In the genomic region with DNA sequence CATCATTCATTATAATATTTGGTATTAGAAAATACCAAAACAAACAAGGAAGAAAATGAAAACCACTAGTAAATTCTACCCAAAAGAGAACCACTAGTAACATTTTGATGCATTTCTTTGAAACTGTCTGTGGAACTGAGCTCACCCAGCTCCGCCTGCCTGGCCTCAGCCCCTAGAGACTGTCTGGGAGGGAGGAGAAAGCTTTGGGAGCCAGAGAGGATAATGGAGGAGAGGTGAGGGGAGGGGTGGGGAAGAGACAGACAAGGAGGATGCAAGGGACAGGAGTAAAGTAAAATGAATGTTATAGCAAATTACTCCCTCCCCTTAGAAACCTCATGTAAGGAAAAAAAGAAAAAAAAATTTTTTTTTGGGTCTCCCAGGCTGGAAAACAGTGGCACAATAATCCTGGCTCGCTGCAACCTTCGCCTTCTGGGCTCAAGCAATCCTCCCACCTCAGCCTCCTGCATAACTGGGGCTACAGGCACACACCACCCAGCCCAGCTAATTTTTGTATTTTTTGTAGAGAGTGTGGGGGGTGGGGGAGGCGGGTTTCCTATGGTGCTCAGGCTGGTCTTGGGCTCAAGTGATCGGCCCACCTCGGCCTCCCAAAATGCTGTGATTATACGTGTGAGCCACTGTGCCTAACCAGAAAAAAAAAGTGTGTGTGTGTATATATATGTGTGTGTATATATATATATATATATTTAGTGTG, we compare ENCODE assay signal across 17 cellular contexts. TPM values are rescaled to one million over a fixed set of nuclear protein-coding genes. Genes with fewer than 3 reads are reported as not detected.
DNase-seq lines count a peak whose midpoint lies in the region; ATAC-seq and TF ChIP-seq lines count a peak whose summit lies in the region.
"Had no signal": no experiment of that assay in that cellular context is flagged by ENCODE, and none has a peak within 500 bp of the region (broad histone marks: within the 10 kb centered on the region; RNA-seq: fewer than 3 reads in every experiment).

No MANE protein-coding gene starts in this region.

- in situ Hi-C loops in gastrocnemius medialis (cut with MboI; ENCODE audit: low sequenced_read_pairs in 4 of 4) = no loop called here

- H3K4me3 ChIP-seq in ACC112 (ENCODE audit: low read depth, low read length) = no peak overlapping the region
- H3K4me3 ChIP-seq in RWPE2 (ENCODE audit: severe bottlenecking) = no peak overlapping the region
- H3K4me3 ChIP-seq in fibroblast of the aortic adventitia (ENCODE audit: low read depth, low read length) = no peak overlapping the region
- no peak overlapping the region for H3K4me3 ChIP-seq in gastrocnemius medialis
- H3K4me3 ChIP-seq: colonic mucosa, ovary had no signal

- ATAC-seq in RWPE2 (ENCODE audit: low read depth) = no peak
- no peak for ATAC-seq in gastrocnemius medialis
- no peak for ATAC-seq in GM21786 (IDR thresholded peaks at IDR 0.05; ENCODE audit: unreplicated experiment)
- ATAC-seq: activated T-cell treated with anti-CD3 and anti-CD28 coated beads, Interleukin-2, amount 50 U/mL, for 72 hours; CD8-positive, alpha-beta T cell; stimulated activated memory B cell treated with anti-CD40 and anti-IgM and Interleukin-4, amounts not matched to agents 10 μg/mL and 1 μg/mL and 100 μg/mL, for 72 hours had no signal

- H3K9me3 ChIP-seq in RWPE2 (ENCODE audit: severe bottlenecking) = no peaks in the 10 kb centered on the region
- no peaks in the 10 kb centered on the region for H3K9me3 ChIP-seq in gastrocnemius medialis
- H3K9me3 ChIP-seq: colonic mucosa, ovary had no signal

- no peak for TF ChIP-seq CTCF in RWPE2 (IDR thresholded peaks at IDR 0.05; ENCODE audit: poor library complexity, severe bottlenecking)
- TF ChIP-seq CTCF in fibroblast of the aortic adventitia (IDR thresholded peaks at IDR 0.05; ENCODE audit: insufficient read depth, low read length) = no peak
- TF ChIP-seq CTCF in gastrocnemius medialis (IDR thresholded peaks at IDR 0.05 in 4 of 5, conservative IDR thresholded peaks at IDR 0.05 in 1 of 5) = no peak

- no peak overlapping the region for H2AFZ ChIP-seq in ACC112 (ENCODE audit: low read length, unreplicated experiment)

- peaks cover 66% of the 10 kb centered on the region for H3K4me1 ChIP-seq in ACC112 (ENCODE audit: control insufficient read depth, insufficient read depth, low read length, unreplicated experiment)
- peaks cover 16% of the 10 kb centered on the region for H3K4me1 ChIP-seq in RWPE2 (ENCODE audit: insufficient read depth, poor library complexity, severe bottlenecking)
- peaks cover 0 to 3% of the 10 kb centered on the region in 2 donors for H3K4me1 ChIP-seq in gastrocnemius medialis
- H3K4me1 ChIP-seq: colonic mucosa had no signal

- intact Hi-C loops in gastrocnemius medialis (cut with DNase I; ENCODE audit: low total_unique reads) = no loop called here

- DNase-seq in RWPE2 (ENCODE audit: low spot score) (no peak), fibroblast of the aortic adventitia (ENCODE audit: low read depth) (peak; percentile 34), gastrocnemius medialis (no peak), DMS153 treated with DMSO at 0.1 percent for 48 hours (lab: John Stamatoyannopoulos, UW; ENCODE audit: unreplicated experiment) (no peak), activated gamma-delta T cell treated with Interleukin-2 at 50 U/mL for 16 hours (no peak), SW 1271 (lab: John Stamatoyannopoulos, UW) (no peak)
- DNase-seq: activated CD4-positive, alpha-beta memory T cell treated with anti-CD3 and anti-CD28 coated beads, Interleukin-2, amount 10 ng/mL, durations not matched to agents 7 days and 5 days; activated T-cell treated with anti-CD3 and anti-CD28 coated beads, Interleukin-2, amount 50 U/mL, for 72 hours; amniotic stem cell; CD8-positive, alpha-beta T cell; colonic mucosa; NCI-H2029 treated with DMSO at 0.1 percent for 48 hours; NCI-H510A; ovary had no signal

- H3K79me2 ChIP-seq in ACC112 (ENCODE audit: control insufficient read depth, insufficient read depth, low read length, unreplicated experiment) = peaks cover 14% of the 10 kb centered on the region

- H3K27me3 ChIP-seq in ACC112 (ENCODE audit: insufficient read depth, low read length) = no peaks in the 10 kb centered on the region
- H3K27me3 ChIP-seq in RWPE2 (ENCODE audit: insufficient read depth, poor library complexity, severe bottlenecking) = no peaks in the 10 kb centered on the region
- H3K27me3 ChIP-seq in gastrocnemius medialis = peaks cover 0 to 11% (median 6%) of the 10 kb centered on the region in 3 donors
- H3K27me3 ChIP-seq: colonic mucosa, ovary had no signal

- H3K27ac ChIP-seq in ACC112 (ENCODE audit: low read depth, low read length) (peak overlapping the region; percentile 100), RWPE2 (ENCODE audit: poor library complexity, severe bottlenecking) (peak overlapping the region; percentile 97), gastrocnemius medialis (peak overlapping the region; percentile 45 to 87 (median 82))

- TF ChIP-seq POLR2A in gastrocnemius medialis (IDR thresholded peaks at IDR 0.05) = no peak

- peaks cover 1% of the 10 kb centered on the region; the same call in 1 of the 2 replicates for H3K36me3 ChIP-seq in ACC112 (ENCODE audit: insufficient read depth, low read length)
- no peaks in the 10 kb centered on the region for H3K36me3 ChIP-seq in RWPE2 (ENCODE audit: low read depth)
- no peaks in the 10 kb centered on the region for H3K36me3 ChIP-seq in gastrocnemius medialis
- H3K36me3 ChIP-seq: colonic mucosa, ovary had no signal

RNA-seq across cellular contexts. Expression of a gene that starts 3.2 kb away (rescaled TPM):
- total RNA-seq in fibroblast of the aortic adventitia (ENCODE audit: low replicate concordance) = 9.7 and 11.1 TPM in 2 replicates
- total RNA-seq in gastrocnemius medialis = 1 to 10 TPM in 2 of 4 donors, under 1 TPM in 2; 0.44 to 3.1 (median 1.8) TPM
- total RNA-seq: activated CD4-positive, alpha-beta memory T cell treated with anti-CD3 and anti-CD28 coated beads, Interleukin-2, amount 10 ng/mL, durations not matched to agents 7 days and 5 days; CD8-positive, alpha-beta T cell had no signal

RNA-seq across cellular contexts. Expression of a gene that starts 16.6 kb away (rescaled TPM):
- total RNA-seq in fibroblast of the aortic adventitia (ENCODE audit: low replicate concordance) = 26.4 and 48.3 TPM in 2 replicates
- 10 to 100 TPM; 11.9 to 21.7 (median 19.8) TPM for total RNA-seq in gastrocnemius medialis

RNA-seq across cellular contexts. Expression of a gene that starts 28.1 kb away (rescaled TPM):
- 7.6 and 16.9 TPM in 2 replicates for total RNA-seq in fibroblast of the aortic adventitia (ENCODE audit: low replicate concordance)
- total RNA-seq in gastrocnemius medialis = 10 to 100 TPM in 3 of 4 donors, 1 to 10 TPM in 1; 6.6 to 23.1 (median 12.1) TPM

RNA-seq across cellular contexts. Expression of a gene that starts 28.4 kb away (rescaled TPM):
- total RNA-seq in fibroblast of the aortic adventitia (ENCODE audit: low replicate concordance) (84.6 and 165 TPM in 2 replicates), gastrocnemius medialis (10 to 100 TPM; 46.5 to 66.2 (median 62.8) TPM)
